ENCODE assay signal across 8 cellular contexts in the genomic region with DNA sequence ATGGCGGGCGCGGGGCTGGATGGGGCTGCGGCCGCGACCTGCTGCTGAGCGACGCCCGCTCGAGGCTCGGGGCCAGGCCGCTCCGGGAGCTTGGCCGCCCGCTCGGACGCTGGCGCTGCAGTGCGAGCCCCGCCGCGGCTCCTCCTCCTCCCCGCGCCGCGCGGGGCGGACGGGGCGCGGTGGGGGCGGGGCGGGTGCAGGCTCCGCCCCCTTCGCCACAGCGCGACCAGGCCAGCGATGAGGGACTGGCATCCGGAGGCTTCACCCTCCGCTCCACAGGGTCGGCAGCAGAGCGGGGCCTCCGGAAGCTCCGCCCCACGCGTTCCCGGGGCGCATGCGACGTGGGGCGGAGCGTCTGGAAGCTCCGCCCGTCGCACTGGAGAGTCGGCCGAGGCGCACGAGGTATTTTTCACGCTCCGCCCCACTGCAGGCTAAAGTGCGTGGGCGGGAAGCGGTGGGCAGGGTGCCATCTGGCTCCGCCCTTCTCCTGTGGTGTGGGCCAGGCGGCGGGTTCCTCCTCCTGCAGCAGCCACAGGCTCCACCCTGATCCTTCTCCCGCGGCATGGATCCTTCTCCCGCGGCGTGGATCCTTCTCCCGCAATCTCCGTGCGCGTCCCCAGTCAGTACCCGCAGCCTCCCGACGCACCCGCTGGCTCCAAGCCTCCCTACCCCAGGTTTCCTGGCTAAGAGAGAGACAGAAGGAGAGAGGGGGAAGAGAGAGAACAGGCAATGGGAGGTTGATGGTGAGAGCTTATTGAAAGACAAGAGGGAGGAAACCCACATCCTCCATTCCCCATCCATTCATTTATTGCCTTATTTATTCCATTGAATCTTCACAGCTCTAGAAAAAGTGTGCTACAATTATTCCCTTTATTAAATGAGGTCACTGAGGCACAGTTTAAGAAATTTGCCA.
DNase-seq lines count a peak whose midpoint lies in the region; ATAC-seq and TF ChIP-seq lines count a peak whose summit lies in the region.
"Not testable (repeated sequence)": the region's sequence is repeated elsewhere in the genome, so short reads cannot be mapped to it uniquely, and the experiment has no call there.

No MANE protein-coding gene starts in this region.

- POLR2A ChIA-PET in BJ (lab: Charles Lee), result not testable (repeated sequence)

- not testable (repeated sequence) for H4K8ac ChIP-seq in mesendoderm (ENCODE audit: low read depth, low read length)

- not testable (repeated sequence) for H3K4me1 ChIP-seq in mesendoderm (ENCODE audit: control insufficient read depth, low read depth, low read length)

- CTCF ChIA-PET in BJ (lab: Yijun Ruan, JAX), result not testable (repeated sequence)

- WGBS in mesendoderm (ENCODE audit: extremely low coverage, insufficient coverage, low lambda C conversion rate), result no CpG with 5 or more reads among the region's 80 CpGs

- TF ChIP-seq CTCF in BJ (IDR thresholded peaks at IDR 0.05; ENCODE audit: insufficient read depth, low read depth, low read length), result not testable (repeated sequence)

- H3K9ac ChIP-seq in mesendoderm (ENCODE audit: low read length), result peak overlapping the region; percentile 53

- not testable (repeated sequence) for H2BK15ac ChIP-seq in mesendoderm (replicated peaks; ENCODE audit: low read depth)

- H3K4me3 ChIP-seq in BJ (ENCODE audit: low read depth, low read length), result peak overlapping the region; percentile 32
- not testable (repeated sequence) for H3K4me3 ChIP-seq in mesendoderm (ENCODE audit: low read length)

- TF ChIP-seq POLR2A in erythroblast (IDR thresholded peaks at IDR 0.05; ENCODE audit: low read length), result peak; percentile 44

- not testable (repeated sequence) for H3K79me1 ChIP-seq in mesendoderm (ENCODE audit: low read length)

- not testable (repeated sequence) for H3K18ac ChIP-seq in mesendoderm (ENCODE audit: low read length)

- not testable (repeated sequence) for H3K79me2 ChIP-seq in mesendoderm (ENCODE audit: control insufficient read depth, insufficient read depth, low read length)

- H4K5ac ChIP-seq in mesendoderm (ENCODE audit: low read length), result not testable (repeated sequence)

- peak overlapping the region; percentile 89 for H3K4ac ChIP-seq in mesendoderm (ENCODE audit: low read depth, low read length)

- not testable (repeated sequence) for H3K36me3 ChIP-seq in BJ (ENCODE audit: control insufficient read depth, insufficient read depth, low read length); mesendoderm (ENCODE audit: control insufficient read depth, insufficient read depth, low read length)

- not testable (repeated sequence) for H3K4me2 ChIP-seq in mesendoderm (ENCODE audit: low read length)

- not testable (repeated sequence) for H2BK120ac ChIP-seq in mesendoderm (ENCODE audit: low read depth, low read length)

- H2BK5ac ChIP-seq in mesendoderm (ENCODE audit: low read length), result not testable (repeated sequence)

- peak overlapping the region; percentile 60 for H3K56ac ChIP-seq in mesendoderm (ENCODE audit: low read length)

- H3K27me3 ChIP-seq in BJ (ENCODE audit: control insufficient read depth, insufficient read depth, low read length); mesendoderm (ENCODE audit: insufficient read depth, low read length, poor library complexity): not testable (repeated sequence)

- ATAC-seq in GM19452 (IDR thresholded peaks at IDR 0.05; ENCODE audit: unreplicated experiment), result peak; percentile 77

- DNase-seq in BJ (ENCODE audit: low read depth) (peak; percentile 65), NAMALWA (ENCODE audit: low spot score) (peak; percentile 90), SIG-M5 (lab: John Stamatoyannopoulos, UW) (peak; percentile 10), activated T-helper 1 cell treated with Interleukin-2 at 50 U/mL for 16 hours (ENCODE audit: low read depth) (peak; percentile 84), erythroblast (lab: John Stamatoyannopoulos, UW) (peak; percentile 94 to 96), mesendoderm (peak; percentile 90)
- peak; percentile 80 to 90 for DNase-seq in stimulated activated CD4-positive, alpha-beta T cell treated with anti-CD3 and anti-CD28 coated beads, Interleukin-4, amount 100 ng/mL, for 4 hours

- not testable (repeated sequence) for H3K27ac ChIP-seq in mesendoderm (ENCODE audit: low read depth, low read length)

- not testable (repeated sequence) for H2AK5ac ChIP-seq in mesendoderm (ENCODE audit: low read length)

- not testable (repeated sequence) for H3K23ac ChIP-seq in mesendoderm (ENCODE audit: low read length)

Comparison
In these comparisons a context has a peak if more than half of its experiments do, and no peak if none do; other contexts are left out.
1. DNase-seq: peak in every context shown above with its lines; median percentile 95 in erythroblast; 90 in NAMALWA; 90 in mesendoderm; 85 in stimulated activated CD4-positive, alpha-beta T cell treated with anti-CD3 and anti-CD28 coated beads, Interleukin-4, amount 100 ng/mL, for 4 hours; 84 in activated T-helper 1 cell treated with Interleukin-2 at 50 U/mL for 16 hours; 65 in BJ; 10 in SIG-M5.